12 cellular contexts compared by ENCODE assay signal in genomic region chr3:58487140-58487886, GRCh38. TPM values are rescaled to one million over a fixed set of nuclear protein-coding genes. Genes with fewer than 3 reads are reported as not detected.
DNase-seq lines count a peak whose midpoint lies in the region; ATAC-seq and TF ChIP-seq lines count a peak whose summit lies in the region.
"Had no signal": no experiment of that assay in that cellular context is flagged by ENCODE, and none has a peak within 500 bp of the region (broad histone marks: within the 10 kb centered on the region; RNA-seq: fewer than 3 reads in every experiment).

No MANE protein-coding gene starts in this region.

- H3K27me3 Mint-ChIP-seq in activated naive CD8-positive, alpha-beta T cell treated with anti-CD3 and anti-CD28 coated beads for 36 hours: peaks cover 4% of the 10 kb centered on the region

- DNase-seq in DMS 273 (lab: John Stamatoyannopoulos, UW; ENCODE audit: unreplicated experiment): peak; percentile 46
- no peak for DNase-seq in DMS 273 treated with DMSO at 0.1 percent for 48 hours (lab: John Stamatoyannopoulos, UW)
- peak; percentile 61 for DNase-seq in amniotic epithelial cell (ENCODE audit: low read depth)
- peak; percentile 39 for DNase-seq in left ventricle myocardium superior
- DNase-seq in superior temporal gyrus (ENCODE audit: extremely low spot score): peak; percentile 52
- DNase-seq in activated naive CD8-positive, alpha-beta T cell treated with anti-CD3 and anti-CD28 coated beads for 36 hours: no peak
- DNase-seq in WERI-Rb-1: no peak
- DNase-seq in stimulated activated CD4-positive, alpha-beta T cell treated with anti-CD3 and anti-CD28 coated beads, Interleukin-2, amount 100 ng/mL, for 48 hours: no peak
- DNase-seq: effector CD4-positive, alpha-beta T cell; stimulated activated CD4-positive, alpha-beta T cell treated with anti-CD3 and anti-CD28 coated beads, Interleukin-4, amount 100 ng/mL, for 4 hours had no signal

- no peak overlapping the region for H3K27ac ChIP-seq in WERI-Rb-1
- H3K27ac ChIP-seq: 22Rv1 had no signal

- intact Hi-C loops in left ventricle myocardium superior (cut with micrococcal nuclease): no loop called here

- H3K4me1 Mint-ChIP-seq in activated naive CD8-positive, alpha-beta T cell treated with anti-CD3 and anti-CD28 coated beads for 36 hours: peaks cover 9% of the 10 kb centered on the region

- no peaks in the 10 kb centered on the region for H3K9me3 ChIP-seq in WERI-Rb-1 (ENCODE audit: severe bottlenecking)

- no peaks in the 10 kb centered on the region for H3K9me3 Mint-ChIP-seq in activated naive CD8-positive, alpha-beta T cell treated with anti-CD3 and anti-CD28 coated beads for 36 hours

- H3K4me3 ChIP-seq in WERI-Rb-1 (ENCODE audit: low read depth, low read length): no peak overlapping the region
- H3K4me3 ChIP-seq: GM12878 had no signal

- no peaks in the 10 kb centered on the region for H3K36me3 ChIP-seq in WERI-Rb-1

- TF ChIP-seq CTCF in WERI-Rb-1 (IDR thresholded peaks at IDR 0.05; ENCODE audit: low read depth, low read length): no peak

- H3K27ac Mint-ChIP-seq in activated naive CD8-positive, alpha-beta T cell treated with anti-CD3 and anti-CD28 coated beads for 36 hours: no peak overlapping the region

- no peaks in the 10 kb centered on the region for H3K27me3 ChIP-seq in WERI-Rb-1 (ENCODE audit: insufficient read depth, low read depth, severe bottlenecking)

- no peak for ATAC-seq in left ventricle myocardium superior
- ATAC-seq: GM12878 had no signal

- H3K36me3 Mint-ChIP-seq in activated naive CD8-positive, alpha-beta T cell treated with anti-CD3 and anti-CD28 coated beads for 36 hours: no peaks in the 10 kb centered on the region

- no peak overlapping the region for H3K4me3 Mint-ChIP-seq in activated naive CD8-positive, alpha-beta T cell treated with anti-CD3 and anti-CD28 coated beads for 36 hours

RNA-seq across cellular contexts. Expression of gene KCTD6, which starts 4.6 kb away (rescaled TPM):
- total RNA-seq in left ventricle myocardium superior: 8.5 TPM
- 1 to 10 TPM; 4.8 to 5.3 TPM for total RNA-seq in activated naive CD8-positive, alpha-beta T cell treated with anti-CD3 and anti-CD28 coated beads for 36 hours

RNA-seq across cellular contexts. Expression of gene ACOX2, which starts 49.7 kb away (rescaled TPM):
- total RNA-seq in left ventricle myocardium superior: 41.4 TPM
- total RNA-seq in activated naive CD8-positive, alpha-beta T cell treated with anti-CD3 and anti-CD28 coated beads for 36 hours: not detected
- total RNA-seq: GM12878 had no signal

RNA-seq across cellular contexts. Expression of gene PDHB, which starts 53.7 kb away (rescaled TPM):
- total RNA-seq in left ventricle myocardium superior: 225 TPM
- total RNA-seq in activated naive CD8-positive, alpha-beta T cell treated with anti-CD3 and anti-CD28 coated beads for 36 hours: 10 to 100 TPM; 64.6 to 65.3 TPM

Comparison
In these comparisons a context has a peak if more than half of its experiments do, and no peak if none do; other contexts are left out.
1. DNase-seq: peak in DMS 273 (single experiment), amniotic epithelial cell (single experiment), left ventricle myocardium superior (single experiment) and superior temporal gyrus (single experiment); none in DMS 273 treated with DMSO at 0.1 percent for 48 hours (single experiment), activated naive CD8-positive, alpha-beta T cell treated with anti-CD3 and anti-CD28 coated beads for 36 hours (single experiment), WERI-Rb-1 (single experiment) and stimulated activated CD4-positive, alpha-beta T cell treated with anti-CD3 and anti-CD28 coated beads, Interleukin-2, amount 100 ng/mL, for 48 hours (0 of 2).
2. RNA of gene ACOX2, which starts 49.7 kb away (total RNA-seq): 41.4 TPM in left ventricle myocardium superior (single experiment); not detected in activated naive CD8-positive, alpha-beta T cell treated with anti-CD3 and anti-CD28 coated beads for 36 hours; every median in the first group is over 10 times any median in the second.